In genomic region chr2:137964859-137965459, GRCh38 we compare ENCODE assay signal across 10 cellular contexts. TPM values are rescaled to one million over a fixed set of nuclear protein-coding genes. Genes with fewer than 3 reads are reported as not detected.
DNase-seq lines count a peak whose midpoint lies in the region; ATAC-seq, FAIRE-seq and TF ChIP-seq lines count a peak whose summit lies in the region.
"Had no signal": no experiment of that assay in that cellular context is flagged by ENCODE, and none has a peak within 500 bp of the region (broad histone marks: within the 10 kb centered on the region; RNA-seq: fewer than 3 reads in every experiment).

No MANE protein-coding gene starts in this region.

- H3K4me3 ChIP-seq in GM08714 (ENCODE audit: low read length), result peak overlapping the region; percentile 5; the same call in 1 of the 2 replicates
- peak overlapping the region; percentile 38 for H3K4me3 ChIP-seq in K562
- H3K4me3 ChIP-seq in skeletal muscle cell (ENCODE audit: low read depth, low read length), result peak overlapping the region; percentile 41

- POLR2A ChIA-PET in K562 (lab: Yijun Ruan, JAX), result interaction anchor here (0.8 to 2.0 kb wide), 4 partner anchors 9 to 83 kb away, joined by 3 to 6 read pairs (median 4); no protein-coding TSS in a partner anchor

- H3K36me3 Mint-ChIP-seq in activated T-cell treated with anti-CD3 and anti-CD28 coated beads, Interleukin-2, amount 50 U/mL, for 4 hours (ENCODE audit: insufficient read depth), result no peaks in the 10 kb centered on the region
- H3K36me3 Mint-ChIP-seq: activated naive CD4-positive, alpha-beta T cell treated with anti-CD3 and anti-CD28 coated beads, Interleukin-2, amount 50 U/mL, for 72 hours had no signal

- TF ChIP-seq EP300 in K562 (IDR thresholded peaks at IDR 0.05; ENCODE audit: low read length), result no peak

- TF ChIP-seq POLR2A in K562 (conservative IDR thresholded peaks at IDR 0.05), result no peak

- no peak for ATAC-seq in K562
- no peak for ATAC-seq in activated T-cell treated with anti-CD3 and anti-CD28 coated beads, Interleukin-2, amount 50 U/mL, for 4 hours
- ATAC-seq: activated naive CD4-positive, alpha-beta T cell treated with anti-CD3 and anti-CD28 coated beads, Interleukin-2, amount 50 U/mL, for 72 hours had no signal

- H3K27ac ChIP-seq in K562 (ENCODE audit: extremely low read depth, low read depth, low read length), result peak overlapping the region; percentile 80; the same call in 2 of the 3 replicates

- FAIRE-seq in K562 (lab: Jason Lieb, UNC) (no peak), islet of Langerhans (lab: Jason Lieb, UNC) (peak; percentile 36)

- no peaks in the 10 kb centered on the region for H3K4me1 Mint-ChIP-seq in activated T-cell treated with anti-CD3 and anti-CD28 coated beads, Interleukin-2, amount 50 U/mL, for 4 hours (ENCODE audit: low read depth)

- no peaks in the 10 kb centered on the region for H3K79me2 ChIP-seq in K562 (ENCODE audit: control insufficient read depth, insufficient read depth, low read length)

- TF ChIP-seq RAD21 in K562 (CRISPR knock-in tag; conservative IDR thresholded peaks at IDR 0.05 in 1 of 2, IDR thresholded peaks at IDR 0.05 in 1 of 2), result no peak

- H2AFZ ChIP-seq in K562 (ENCODE audit: low read depth, low read length), result peak overlapping the region; percentile 94

- peaks cover 3 to 16% of the 10 kb centered on the region in 2 experiments; a peak in 3 of 5 replicates for H3K4me1 ChIP-seq in K562 (replicated peaks in 1 of 2; ENCODE audit: control insufficient read depth in 2 of 2, insufficient read depth in 2 of 2, low read length in 2 of 2)

- H3K9me1 ChIP-seq in K562 (ENCODE audit: control insufficient read depth, insufficient read depth, low read length), result no peaks in the 10 kb centered on the region

- 4% methylated on average over 3 of the region's 3 CpGs for WGBS in K562 (ENCODE audit: insufficient coverage, low coverage, missing lambda C conversion rate)

- BruUV-seq in K562 (replicated peaks; lab: Mats Ljungman, UMichigan), result no TSS peak

- peak overlapping the region; percentile 84 for H3K4me2 ChIP-seq in K562 (ENCODE audit: insufficient read depth, low read length)

- H3K27me3 ChIP-seq in K562 (ENCODE audit: control insufficient read depth in 2 of 2, insufficient read depth in 2 of 2, low read length in 2 of 2), result no peaks in the 10 kb centered on the region

- no peaks in the 10 kb centered on the region for H3K9me3 Mint-ChIP-seq in activated T-cell treated with anti-CD3 and anti-CD28 coated beads, Interleukin-2, amount 50 U/mL, for 4 hours

- no peak for TF ChIP-seq CTCF in K562 (IDR thresholded peaks at IDR 0.05 in 2 of 3, conservative IDR thresholded peaks at IDR 0.05 in 1 of 3; ENCODE audit: insufficient read depth in 2 of 3, low read depth in 1 of 3, low read length in 3 of 3)

- H3K27me3 Mint-ChIP-seq in activated T-cell treated with anti-CD3 and anti-CD28 coated beads, Interleukin-2, amount 50 U/mL, for 4 hours (ENCODE audit: low read depth), result peaks cover 2% of the 10 kb centered on the region

- H3K9me3 ChIP-seq in K562 (replicated peaks; ENCODE audit: control insufficient read depth, insufficient read depth, low read depth, low read length), result no peaks in the 10 kb centered on the region

- H3K4me3 Mint-ChIP-seq in activated T-cell treated with anti-CD3 and anti-CD28 coated beads, Interleukin-2, amount 50 U/mL, for 4 hours, result no peak overlapping the region

- H4K20me1 ChIP-seq in K562 (replicated peaks; ENCODE audit: control insufficient read depth, insufficient read depth, low read length), result no peaks in the 10 kb centered on the region

- CTCF ChIA-PET in K562 (lab: Yijun Ruan, JAX; ENCODE audit: low intra/inter-chr PET ratio), result interaction anchor here (0.6 to 0.7 kb wide), 2 partner anchors 18 to 298 kb away, joined by 4 read pairs; no protein-coding TSS in a partner anchor

- no peaks in the 10 kb centered on the region for H3K36me3 ChIP-seq in K562 (ENCODE audit: control insufficient read depth, insufficient read depth, low read length)

- H3K9ac ChIP-seq in K562 (ENCODE audit: insufficient read depth in 1 of 2, low read depth in 2 of 2, low read length in 2 of 2), result peak overlapping the region in 1 of 2 experiments; percentile 59; a peak in 3 of 4 replicates

- in situ Hi-C loops in K562 (cut with MboI), result no loop called here

- intact Hi-C loops in K562 (cut with micrococcal nuclease), result loop anchor here (2.0 kb wide), 1 partner anchor 94 kb away; no protein-coding TSS in a partner anchor

- DNase-seq in K562 (ENCODE audit: extremely low read depth in 1 of 4, low spot score in 3 of 4), result no peak
- no peak for DNase-seq in skeletal muscle cell (ENCODE audit: low read depth)
- no peak for DNase-seq in DMS 273 (lab: John Stamatoyannopoulos, UW; ENCODE audit: unreplicated experiment)
- no peak for DNase-seq in activated T-cell treated with anti-CD3 and anti-CD28 coated beads, Interleukin-2, amount 50 U/mL, for 4 hours
- no peak for DNase-seq in KG1 (lab: John Stamatoyannopoulos, UW)
- DNase-seq in germinal center (ENCODE audit: low spot score), result no peak
- DNase-seq: NCI-H2081 treated with DMSO at 0.1 percent for 48 hours had no signal

TF ChIP-seq in K562, 482 proteins besides CTCF, POLR2A, EP300 and RAD21 (continues in another document):
- TF ChIP-seq SRSF7 (optimal IDR thresholded peaks at IDR 0.05; ENCODE audit: low read depth, low read length), result no peak
- no peak for TF ChIP-seq ZNF407 (IDR thresholded peaks at IDR 0.05; ENCODE audit: low read depth)
- TF ChIP-seq EGR1 (conservative IDR thresholded peaks at IDR 0.05), result no peak

RNA-seq across cellular contexts. Expression of gene HNMT, which starts 0.7 kb away (rescaled TPM):
- total RNA-seq in K562 (2011; cell fraction: chromatin; rRNA removed; ENCODE audit: low replicate concordance), result 3.5 and 3.7 TPM in 2 replicates
- total RNA-seq in K562 (2011; cell fraction: nucleolus; rRNA removed), result 1.3 TPM in 1 of 2 replicates, not detected in the other
- 0.66 and 1.5 TPM in 2 replicates for total RNA-seq in K562 (2011; cell fraction: nucleoplasm; rRNA removed)
- total RNA-seq in K562 (2014; rRNA removed), result 3.5 and 5.2 TPM in 2 replicates
- 7.6 and 8.5 TPM in 2 replicates for total RNA-seq in K562 (2014; rRNA removed; fragmentation: Illumina TruSeq; extraction: Trizol)
- total RNA-seq in K562 (2015; rRNA removed; fragmentation: Illumina TruSeq; extraction: Trizol), result 10.7 and 12.5 TPM in 2 replicates
- 2.8 and 3.1 TPM in 2 replicates for total RNA-seq in K562 (2021)
- polyA plus RNA-seq in K562 (2011; rRNA removed), result 2.9 and 10.9 TPM in 2 replicates
- 2.3 and 2.6 TPM in 2 replicates for polyA plus RNA-seq in K562 (2011; cell fraction: cytosol; rRNA removed)
- 1.8 and 2.6 TPM in 2 replicates for polyA plus RNA-seq in K562 (2011; cell fraction: nucleus; rRNA removed)
- 7.2 and 12.0 TPM in 2 replicates for polyA plus RNA-seq in K562 (2012)
- polyA plus RNA-seq in K562 (2014; fragmentation: Illumina TruSeq; extraction: Trizol), result 4.8 and 5.8 TPM in 2 replicates
- 1 to 10 TPM; 5.3 TPM for polyA plus RNA-seq in K562 (2014; fragmentation: Nextera tagmentation; extraction: Ambion mirVana)
- 4.9 and 7.3 TPM in 2 replicates for polyA plus RNA-seq in K562 (2014; rRNA removed)
- 4.5 and 7.1 TPM in 2 replicates for polyA minus RNA-seq in K562 (2011; rRNA and poly(A)+ RNA removed)
- polyA minus RNA-seq in K562 (2011; cell fraction: cytosol; rRNA and poly(A)+ RNA removed), result 3.3 TPM in 1 of 2 replicates, not detected in the other
- 1.3 and 1.5 TPM in 2 replicates for polyA minus RNA-seq in K562 (2011; cell fraction: nucleus; rRNA and poly(A)+ RNA removed)
- not detected for total RNA-seq in activated T-cell treated with anti-CD3 and anti-CD28 coated beads, Interleukin-2, amount 50 U/mL, for 4 hours
- total RNA-seq: activated naive CD4-positive, alpha-beta T cell treated with anti-CD3 and anti-CD28 coated beads, Interleukin-2, amount 50 U/mL, for 72 hours had no signal
